Comparison of ENCODE assay signal across 25 cellular contexts in genomic region chr10:83050815-83051214, GRCh38.
"Had no signal": no experiment of that assay in that cellular context is flagged by ENCODE, and none has a peak within 500 bp of the region (broad histone marks: within the 10 kb centered on the region; RNA-seq: fewer than 3 reads in every experiment).

No MANE protein-coding gene starts in this region.

- H3K4me1 Mint-ChIP-seq: activated naive CD4-positive, alpha-beta T cell treated with anti-CD3 and anti-CD28 coated beads, Interleukin-2, amount 50 U/mL, for 24 hours; memory B cell; nephron progenitor cell had no signal

- H3K27ac Mint-ChIP-seq: activated CD8-positive, alpha-beta T cell treated with anti-CD3 and anti-CD28 coated beads, Interleukin-2, amount 10 ng/mL, durations not matched to agents 7 days and 5 days; activated naive CD4-positive, alpha-beta T cell treated with anti-CD3 and anti-CD28 coated beads, Interleukin-2, amount 50 U/mL, for 24 hours; dendritic cell treated with granulocyte-macrophage colony-stimulating factor and Interleukin-4, amounts not matched to agents 40 ng/mL and 50 ng/mL, for 4 days; memory B cell; nephron progenitor cell had no signal

- H3K27me3 ChIP-seq: body of pancreas, cardiac muscle cell, thyroid gland, upper lobe of right lung had no signal

- H3K79me2 ChIP-seq: parathyroid adenoma had no signal

- H3K36me3 Mint-ChIP-seq: activated naive CD4-positive, alpha-beta T cell treated with anti-CD3 and anti-CD28 coated beads, Interleukin-2, amount 50 U/mL, for 24 hours; memory B cell had no signal

- H3K9me3 ChIP-seq: body of pancreas, thyroid gland, upper lobe of right lung had no signal

- DNase-seq: activated CD4-positive, alpha-beta T cell treated with anti-CD3 and anti-CD28 coated beads for 1 hour; activated CD4-positive, alpha-beta T cell treated with anti-CD3 and anti-CD28 coated beads, Interleukin-2, amount 50 U/mL, for 1 hour; activated CD8-positive, alpha-beta T cell treated with anti-CD3 and anti-CD28 coated beads, Interleukin-2, amount 10 ng/mL, durations not matched to agents 7 days and 5 days; activated gamma-delta T cell treated with Interleukin-2 at 50 U/mL for 16 hours; activated T-cell treated with anti-CD3 and anti-CD28 coated beads, Interleukin-2, amount 50 U/mL, for 1 hour; anterior cingulate cortex; body of pancreas; effector CD4-positive, alpha-beta T cell; erythroblast; foreskin melanocyte; hypothalamus; left cardiac atrium; nephron progenitor cell; right cardiac atrium; stimulated activated CD4-positive, alpha-beta T cell treated with anti-CD3 and anti-CD28 coated beads, Interleukin-12 subunit alpha, Interleukin-12 subunit beta, amount 100 ng/mL, for 4 hours; stimulated activated CD4-positive, alpha-beta T cell treated with anti-CD3 and anti-CD28 coated beads, Interleukin-4, amount 100 ng/mL, for 4 hours; stimulated activated naive CD8-positive, alpha-beta T cell treated with anti-CD3 and anti-CD28 coated beads, Interleukin-15, Interleukin-2, amounts not matched to agents 100 U/mL and 50 U/mL, for 24 hours; thyroid gland; upper lobe of right lung had no signal

- H3K4me3 ChIP-seq: body of pancreas, cardiac muscle cell, thyroid gland, upper lobe of right lung had no signal

- ATAC-seq: activated CD8-positive, alpha-beta T cell treated with anti-CD3 and anti-CD28 coated beads, Interleukin-2, amount 10 ng/mL, durations not matched to agents 7 days and 5 days; body of pancreas; left cardiac atrium; right cardiac atrium; stimulated activated naive CD8-positive, alpha-beta T cell treated with anti-CD3 and anti-CD28 coated beads, Interleukin-15, Interleukin-2, amounts not matched to agents 100 U/mL and 50 U/mL, for 24 hours; upper lobe of right lung had no signal

- H3K4me3 Mint-ChIP-seq: activated CD8-positive, alpha-beta T cell treated with anti-CD3 and anti-CD28 coated beads, Interleukin-2, amount 10 ng/mL, durations not matched to agents 7 days and 5 days; activated naive CD4-positive, alpha-beta T cell treated with anti-CD3 and anti-CD28 coated beads, Interleukin-2, amount 50 U/mL, for 24 hours; dendritic cell treated with granulocyte-macrophage colony-stimulating factor and Interleukin-4, amounts not matched to agents 40 ng/mL and 50 ng/mL, for 4 days; memory B cell; nephron progenitor cell had no signal

- H2AFZ ChIP-seq: parathyroid adenoma had no signal

- H3K27ac ChIP-seq: body of pancreas, cardiac muscle cell, parathyroid adenoma, thyroid gland, upper lobe of right lung had no signal

- H3K27me3 Mint-ChIP-seq: activated naive CD4-positive, alpha-beta T cell treated with anti-CD3 and anti-CD28 coated beads, Interleukin-2, amount 50 U/mL, for 24 hours; dendritic cell treated with granulocyte-macrophage colony-stimulating factor and Interleukin-4, amounts not matched to agents 40 ng/mL and 50 ng/mL, for 4 days; memory B cell had no signal

- H3K36me3 ChIP-seq: cardiac muscle cell, thyroid gland, upper lobe of right lung had no signal

- H3K9me3 Mint-ChIP-seq: dendritic cell treated with granulocyte-macrophage colony-stimulating factor and Interleukin-4, amounts not matched to agents 40 ng/mL and 50 ng/mL, for 4 days; nephron progenitor cell had no signal

- H3K4me1 ChIP-seq: body of pancreas, parathyroid adenoma, thyroid gland, upper lobe of right lung had no signal

- H3K9ac ChIP-seq: parathyroid adenoma had no signal

- FAIRE-seq: islet of Langerhans had no signal
